Comparison of ENCODE assay signal across 1 cellular context in the genomic region with DNA sequence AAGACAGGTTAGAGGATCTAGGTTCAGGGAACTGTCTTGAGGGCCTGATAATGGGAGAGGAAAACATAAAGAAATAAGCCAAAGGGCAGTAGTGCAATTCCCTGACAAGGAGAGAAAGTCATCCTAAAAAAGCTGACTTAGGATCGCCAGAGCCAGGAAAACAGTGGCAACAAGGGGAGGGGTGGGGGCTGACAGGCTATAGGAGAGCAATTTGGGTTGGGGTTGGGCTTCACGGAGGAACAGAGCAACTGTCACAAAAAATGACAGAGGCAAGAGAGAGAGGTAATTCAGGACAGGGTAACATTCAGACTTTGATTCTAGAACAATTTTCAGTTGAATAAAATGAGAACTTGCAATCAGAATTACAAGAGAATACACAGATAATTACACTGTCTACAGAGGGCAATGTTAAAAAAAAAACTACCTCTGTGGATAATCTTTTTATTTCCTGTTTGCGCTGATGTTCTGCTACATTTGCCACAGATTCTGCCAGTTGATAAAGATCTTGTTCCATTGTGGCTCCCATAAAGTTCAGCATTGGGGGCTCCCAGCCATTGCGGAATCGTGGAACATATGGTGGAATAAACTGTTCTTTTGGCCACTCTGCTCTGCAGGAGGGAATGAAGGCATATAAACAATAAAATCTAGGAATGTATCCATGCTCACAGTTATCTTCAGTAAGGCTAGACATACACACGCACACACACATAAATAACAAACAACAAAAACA.
TF ChIP-seq lines count a peak whose summit lies in the region.

No MANE protein-coding gene starts in this region.

TF ChIP-seq in SK-N-SH treated with all-trans-retinoic acid at 6 μM for 48 hours, 23 proteins besides CTCF, POLR2A, EP300 and RAD21 (continued from another document):
- TF ChIP-seq, protein P1, sequence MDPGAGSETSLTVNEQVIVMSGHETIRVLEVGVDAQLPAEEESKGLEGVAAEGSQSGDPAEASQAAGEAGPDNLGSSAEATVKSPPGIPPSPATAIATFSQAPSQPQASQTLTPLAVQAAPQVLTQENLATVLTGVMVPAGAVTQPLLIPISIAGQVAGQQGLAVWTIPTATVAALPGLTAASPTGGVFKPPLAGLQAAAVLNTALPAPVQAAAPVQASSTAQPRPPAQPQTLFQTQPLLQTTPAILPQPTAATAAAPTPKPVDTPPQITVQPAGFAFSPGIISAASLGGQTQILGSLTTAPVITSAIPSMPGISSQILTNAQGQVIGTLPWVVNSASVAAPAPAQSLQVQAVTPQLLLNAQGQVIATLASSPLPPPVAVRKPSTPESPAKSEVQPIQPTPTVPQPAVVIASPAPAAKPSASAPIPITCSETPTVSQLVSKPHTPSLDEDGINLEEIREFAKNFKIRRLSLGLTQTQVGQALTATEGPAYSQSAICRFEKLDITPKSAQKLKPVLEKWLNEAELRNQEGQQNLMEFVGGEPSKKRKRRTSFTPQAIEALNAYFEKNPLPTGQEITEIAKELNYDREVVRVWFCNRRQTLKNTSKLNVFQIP (CRISPR knock-in tag; IDR thresholded peaks at IDR 0.05; ENCODE audit: borderline replicate concordance, low read depth): no peak
- TF ChIP-seq ZNF8 (CRISPR knock-in tag; IDR thresholded peaks at IDR 0.05) (no peak), ZNF70 (CRISPR knock-in tag; IDR thresholded peaks at IDR 0.05) (no peak), CSDC2 (CRISPR knock-in tag; IDR thresholded peaks at IDR 0.05) (no peak), ISL1 (CRISPR knock-in tag; IDR thresholded peaks at IDR 0.05) (no peak), ZFP30 (CRISPR knock-in tag; IDR thresholded peaks at IDR 0.05) (no peak), ZC3H10 (CRISPR knock-in tag; IDR thresholded peaks at IDR 0.05) (no peak), SNAI2 (CRISPR knock-in tag; IDR thresholded peaks at IDR 0.05) (no peak), RARB (CRISPR knock-in tag; IDR thresholded peaks at IDR 0.05) (no peak), CREB5 (CRISPR knock-in tag; IDR thresholded peaks at IDR 0.05; ENCODE audit: low read depth) (no peak)
- TF ChIP-seq, protein P2, sequence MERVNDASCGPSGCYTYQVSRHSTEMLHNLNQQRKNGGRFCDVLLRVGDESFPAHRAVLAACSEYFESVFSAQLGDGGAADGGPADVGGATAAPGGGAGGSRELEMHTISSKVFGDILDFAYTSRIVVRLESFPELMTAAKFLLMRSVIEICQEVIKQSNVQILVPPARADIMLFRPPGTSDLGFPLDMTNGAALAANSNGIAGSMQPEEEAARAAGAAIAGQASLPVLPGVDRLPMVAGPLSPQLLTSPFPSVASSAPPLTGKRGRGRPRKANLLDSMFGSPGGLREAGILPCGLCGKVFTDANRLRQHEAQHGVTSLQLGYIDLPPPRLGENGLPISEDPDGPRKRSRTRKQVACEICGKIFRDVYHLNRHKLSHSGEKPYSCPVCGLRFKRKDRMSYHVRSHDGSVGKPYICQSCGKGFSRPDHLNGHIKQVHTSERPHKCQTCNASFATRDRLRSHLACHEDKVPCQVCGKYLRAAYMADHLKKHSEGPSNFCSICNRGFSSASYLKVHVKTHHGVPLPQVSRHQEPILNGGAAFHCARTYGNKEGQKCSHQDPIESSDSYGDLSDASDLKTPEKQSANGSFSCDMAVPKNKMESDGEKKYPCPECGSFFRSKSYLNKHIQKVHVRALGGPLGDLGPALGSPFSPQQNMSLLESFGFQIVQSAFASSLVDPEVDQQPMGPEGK (CRISPR knock-in tag; IDR thresholded peaks at IDR 0.05; ENCODE audit: borderline replicate concordance): no peak
